1 cellular context compared by ENCODE assay signal in the genomic region with DNA sequence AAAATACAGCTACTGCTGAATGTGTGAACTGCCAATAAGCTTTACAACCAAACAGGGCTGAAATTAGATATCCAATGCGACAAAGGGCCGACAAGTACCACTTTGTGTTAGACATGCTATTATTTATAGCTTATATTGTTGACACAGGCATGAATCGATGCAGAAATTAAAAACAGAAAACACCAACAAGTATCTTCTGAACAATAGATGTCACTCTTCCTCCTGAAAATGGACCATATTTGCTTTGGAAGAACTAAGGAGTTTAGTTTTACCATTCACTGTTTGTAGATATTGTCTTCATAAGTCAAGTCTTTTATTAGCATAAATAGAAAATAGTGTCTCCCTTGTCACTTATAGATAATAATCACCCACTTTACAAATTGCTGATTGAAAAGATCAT.
TF ChIP-seq lines count a peak whose summit lies in the region.

No MANE protein-coding gene starts in this region.

TF ChIP-seq in GM12878, 131 proteins besides CTCF, POLR2A, EP300 and RAD21 (continued from another document):
- TF ChIP-seq, protein P1, sequence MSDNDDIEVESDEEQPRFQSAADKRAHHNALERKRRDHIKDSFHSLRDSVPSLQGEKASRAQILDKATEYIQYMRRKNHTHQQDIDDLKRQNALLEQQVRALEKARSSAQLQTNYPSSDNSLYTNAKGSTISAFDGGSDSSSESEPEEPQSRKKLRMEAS (IDR thresholded peaks at IDR 0.05; ENCODE audit: low read depth, low read length), result no peak
- TF ChIP-seq SP1 (IDR thresholded peaks at IDR 0.05; ENCODE audit: low read depth, low read length), result no peak
- TF ChIP-seq NR2C1 (IDR thresholded peaks at IDR 0.05), result no peak
- TF ChIP-seq, protein P2, sequence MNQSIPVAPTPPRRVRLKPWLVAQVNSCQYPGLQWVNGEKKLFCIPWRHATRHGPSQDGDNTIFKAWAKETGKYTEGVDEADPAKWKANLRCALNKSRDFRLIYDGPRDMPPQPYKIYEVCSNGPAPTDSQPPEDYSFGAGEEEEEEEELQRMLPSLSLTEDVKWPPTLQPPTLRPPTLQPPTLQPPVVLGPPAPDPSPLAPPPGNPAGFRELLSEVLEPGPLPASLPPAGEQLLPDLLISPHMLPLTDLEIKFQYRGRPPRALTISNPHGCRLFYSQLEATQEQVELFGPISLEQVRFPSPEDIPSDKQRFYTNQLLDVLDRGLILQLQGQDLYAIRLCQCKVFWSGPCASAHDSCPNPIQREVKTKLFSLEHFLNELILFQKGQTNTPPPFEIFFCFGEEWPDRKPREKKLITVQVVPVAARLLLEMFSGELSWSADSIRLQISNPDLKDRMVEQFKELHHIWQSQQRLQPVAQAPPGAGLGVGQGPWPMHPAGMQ (IDR thresholded peaks at IDR 0.05; ENCODE audit: borderline replicate concordance), result no peak
